ENCODE assay signal across 1 cellular context in the genomic region with DNA sequence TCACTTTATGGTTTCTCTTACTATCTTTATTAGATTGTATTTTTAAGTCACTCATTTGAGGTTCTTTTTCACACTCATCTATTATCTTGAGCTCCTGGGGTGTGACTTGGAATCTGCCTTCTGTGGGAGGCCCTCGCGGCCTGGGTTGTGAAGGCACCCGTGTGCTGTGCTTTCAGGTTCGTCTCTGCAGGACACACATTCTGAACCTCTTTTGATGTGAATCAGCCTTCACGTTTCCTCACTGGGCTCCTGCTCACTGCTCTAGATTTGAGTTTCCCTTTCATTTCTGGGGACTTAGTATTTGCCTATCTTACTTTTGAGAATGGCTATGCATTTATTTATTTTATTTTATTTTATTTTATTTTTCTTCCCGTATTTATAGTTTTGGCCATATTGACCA.
TF ChIP-seq lines count a peak whose summit lies in the region.

No MANE protein-coding gene starts in this region.

TF ChIP-seq in GM23338, 12 proteins besides CTCF, POLR2A, EP300 and RAD21 (continued from another document):
- TF ChIP-seq, protein P1, sequence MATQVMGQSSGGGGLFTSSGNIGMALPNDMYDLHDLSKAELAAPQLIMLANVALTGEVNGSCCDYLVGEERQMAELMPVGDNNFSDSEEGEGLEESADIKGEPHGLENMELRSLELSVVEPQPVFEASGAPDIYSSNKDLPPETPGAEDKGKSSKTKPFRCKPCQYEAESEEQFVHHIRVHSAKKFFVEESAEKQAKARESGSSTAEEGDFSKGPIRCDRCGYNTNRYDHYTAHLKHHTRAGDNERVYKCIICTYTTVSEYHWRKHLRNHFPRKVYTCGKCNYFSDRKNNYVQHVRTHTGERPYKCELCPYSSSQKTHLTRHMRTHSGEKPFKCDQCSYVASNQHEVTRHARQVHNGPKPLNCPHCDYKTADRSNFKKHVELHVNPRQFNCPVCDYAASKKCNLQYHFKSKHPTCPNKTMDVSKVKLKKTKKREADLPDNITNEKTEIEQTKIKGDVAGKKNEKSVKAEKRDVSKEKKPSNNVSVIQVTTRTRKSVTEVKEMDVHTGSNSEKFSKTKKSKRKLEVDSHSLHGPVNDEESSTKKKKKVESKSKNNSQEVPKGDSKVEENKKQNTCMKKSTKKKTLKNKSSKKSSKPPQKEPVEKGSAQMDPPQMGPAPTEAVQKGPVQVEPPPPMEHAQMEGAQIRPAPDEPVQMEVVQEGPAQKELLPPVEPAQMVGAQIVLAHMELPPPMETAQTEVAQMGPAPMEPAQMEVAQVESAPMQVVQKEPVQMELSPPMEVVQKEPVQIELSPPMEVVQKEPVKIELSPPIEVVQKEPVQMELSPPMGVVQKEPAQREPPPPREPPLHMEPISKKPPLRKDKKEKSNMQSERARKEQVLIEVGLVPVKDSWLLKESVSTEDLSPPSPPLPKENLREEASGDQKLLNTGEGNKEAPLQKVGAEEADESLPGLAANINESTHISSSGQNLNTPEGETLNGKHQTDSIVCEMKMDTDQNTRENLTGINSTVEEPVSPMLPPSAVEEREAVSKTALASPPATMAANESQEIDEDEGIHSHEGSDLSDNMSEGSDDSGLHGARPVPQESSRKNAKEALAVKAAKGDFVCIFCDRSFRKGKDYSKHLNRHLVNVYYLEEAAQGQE (IDR thresholded peaks at IDR 0.05; ENCODE audit: unreplicated experiment), result no peak
- TF ChIP-seq ZNF114 (CRISPR knock-in tag; IDR thresholded peaks at IDR 0.05), result no peak
- TF ChIP-seq EZH2 (IDR thresholded peaks at IDR 0.05; ENCODE audit: low read depth, unreplicated experiment), result no peak
- TF ChIP-seq, protein P2, sequence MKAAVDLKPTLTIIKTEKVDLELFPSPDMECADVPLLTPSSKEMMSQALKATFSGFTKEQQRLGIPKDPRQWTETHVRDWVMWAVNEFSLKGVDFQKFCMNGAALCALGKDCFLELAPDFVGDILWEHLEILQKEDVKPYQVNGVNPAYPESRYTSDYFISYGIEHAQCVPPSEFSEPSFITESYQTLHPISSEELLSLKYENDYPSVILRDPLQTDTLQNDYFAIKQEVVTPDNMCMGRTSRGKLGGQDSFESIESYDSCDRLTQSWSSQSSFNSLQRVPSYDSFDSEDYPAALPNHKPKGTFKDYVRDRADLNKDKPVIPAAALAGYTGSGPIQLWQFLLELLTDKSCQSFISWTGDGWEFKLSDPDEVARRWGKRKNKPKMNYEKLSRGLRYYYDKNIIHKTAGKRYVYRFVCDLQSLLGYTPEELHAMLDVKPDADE (IDR thresholded peaks at IDR 0.05), result no peak
- no peak for TF ChIP-seq JUNB (IDR thresholded peaks at IDR 0.05; ENCODE audit: unreplicated experiment)
- TF ChIP-seq CREB1 (CRISPR knock-in tag; IDR thresholded peaks at IDR 0.05; ENCODE audit: low read depth), result no peak
- TF ChIP-seq POLR2AphosphoS5 (IDR thresholded peaks at IDR 0.05; ENCODE audit: low read depth), result no peak
- TF ChIP-seq EZH2phosphoT487 (IDR thresholded peaks at IDR 0.05; ENCODE audit: unreplicated experiment), result no peak
TF ChIP-seq in GM23338: peak in this region for 0.
